ENCODE assay signal across 15 cellular contexts in the genomic region with DNA sequence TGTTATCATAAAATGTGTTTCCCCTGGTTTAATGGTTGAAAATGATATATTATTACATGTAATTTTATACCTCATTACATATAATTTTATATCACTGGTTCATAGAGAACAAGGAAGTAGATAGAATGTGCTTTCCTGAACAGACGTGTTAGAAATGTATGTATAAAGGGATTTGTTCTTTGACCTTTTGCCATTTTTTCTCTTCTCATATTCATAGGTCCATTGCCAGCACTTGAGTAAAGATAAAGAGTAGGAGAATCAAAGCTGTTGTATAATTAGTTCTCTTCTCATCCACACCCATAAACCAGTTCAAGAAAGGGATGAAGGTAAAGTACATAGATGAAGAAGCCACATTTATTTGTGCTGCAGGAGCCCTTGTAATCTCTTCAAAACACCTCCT.
"Had no signal": no experiment of that assay in that cellular context is flagged by ENCODE, and none has a peak within 500 bp of the region (broad histone marks: within the 10 kb centered on the region; RNA-seq: fewer than 3 reads in every experiment).

No MANE protein-coding gene starts in this region.

- FAIRE-seq: TTC549 had no signal

- H3K36me3 ChIP-seq: adrenal gland, heart right ventricle had no signal

- ATAC-seq: left ventricle myocardium superior; stimulated activated naive CD8-positive, alpha-beta T cell treated with anti-CD3 and anti-CD28 coated beads, Interleukin-15, amount 100 ng/mL, for 72 hours had no signal

- DNase-seq: activated CD4-positive, alpha-beta T cell treated with anti-CD3 and anti-CD28 coated beads, Interleukin-2, amount 50 U/mL, for 4 hours; activated gamma-delta T cell; adrenal gland; effector CD8-positive, alpha-beta T cell; esophagus squamous epithelium; heart right ventricle; left ventricle myocardium superior; mesendoderm; nephron progenitor cell; nucleus accumbens; stimulated activated CD4-positive, alpha-beta T cell treated with anti-CD3 and anti-CD28 coated beads, Interleukin-15, amount 100 ng/mL, for 24 hours; stimulated activated CD4-positive, alpha-beta T cell treated with anti-CD3 and anti-CD28 coated beads, Interleukin-2, amount 100 ng/mL, for 48 hours; stimulated activated naive CD8-positive, alpha-beta T cell treated with anti-CD3 and anti-CD28 coated beads, Interleukin-15, amount 100 ng/mL, for 72 hours; T-helper 2 cell had no signal

- H3K27ac ChIP-seq: adrenal gland, esophagus squamous epithelium, heart right ventricle had no signal

- H3K9me3 ChIP-seq: adrenal gland, esophagus squamous epithelium had no signal

- H3K27me3 ChIP-seq: adrenal gland, esophagus squamous epithelium, heart right ventricle had no signal

- H3K4me3 ChIP-seq: adrenal gland, esophagus squamous epithelium, heart right ventricle had no signal
